ENCODE assay signal across 8 cellular contexts in the genomic region with DNA sequence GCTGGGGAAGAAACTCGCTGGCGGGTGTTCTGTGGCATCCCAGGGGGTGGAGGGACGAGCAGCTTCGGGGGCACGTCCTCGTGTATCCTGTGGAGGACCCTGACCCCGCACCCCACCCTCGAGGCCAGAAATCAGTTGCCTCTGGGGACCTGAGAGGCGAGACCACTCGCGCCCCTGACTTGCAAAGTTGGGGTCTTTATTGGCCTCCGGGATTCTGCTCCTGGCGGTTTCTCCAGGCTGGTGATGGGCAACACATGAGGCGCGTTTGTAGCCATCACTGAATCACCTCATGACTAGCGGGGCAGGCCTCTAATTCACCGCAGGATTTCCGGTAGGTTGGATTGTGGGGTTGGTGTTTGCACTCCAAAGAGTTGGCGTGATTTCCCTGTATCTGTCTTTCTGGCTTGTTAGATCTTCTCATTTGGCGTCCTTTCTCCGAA. TPM values are rescaled to one million over a fixed set of nuclear protein-coding genes. Genes with fewer than 3 reads are reported as not detected.
DNase-seq lines count a peak whose midpoint lies in the region; ATAC-seq and TF ChIP-seq lines count a peak whose summit lies in the region.
"Not testable (repeated sequence)": the region's sequence is repeated elsewhere in the genome, so short reads cannot be mapped to it uniquely, and the experiment has no call there.

No MANE protein-coding gene starts in this region.

- WGBS in esophagus squamous epithelium, 2 donors = 0 to 1% methylated on average over 3 to 6 of the region's 21 CpGs
- 1 to 2% methylated on average over 9 to 14 of the region's 21 CpGs for WGBS in mesodermal cell (ENCODE audit: insufficient coverage in 2 of 2), 2 experiments

- not testable (repeated sequence) for H3K9me3 ChIP-seq in BLaER1 treated with 17β-estradiol and CSF1 and Interleukin-3, amounts not matched to agents 10 nM and 100 nM (replicated peaks in 1 of 11); SK-N-MC (ENCODE audit: low read depth, low read length); esophagus squamous epithelium; mesodermal cell (ENCODE audit: control insufficient read depth, low read length)

- TF ChIP-seq CTCF in esophagus squamous epithelium (IDR thresholded peaks at IDR 0.05) = not testable (repeated sequence)

- peak overlapping the region; percentile 63 to 80 (median 76); a peak in 21 of 22 replicates for H3K9ac ChIP-seq in BLaER1 treated with 17β-estradiol and CSF1 and Interleukin-3, amounts not matched to agents 10 nM and 100 nM
- peak overlapping the region; percentile 47 for H3K9ac ChIP-seq in SK-N-MC (ENCODE audit: insufficient read length)

- DNase-seq in KBM-7 = peak; percentile 31
- not testable (repeated sequence) for DNase-seq in SK-N-MC (ENCODE audit: low read depth, low spot score); esophagus squamous epithelium (lab: John Stamatoyannopoulos, UW)
- DNase-seq in activated effector memory CD4-positive, alpha-beta T cell treated with anti-CD3 and anti-CD28 coated beads, Interleukin-2, amount 50 U/mL, for 16 hours = peak; percentile 82
- peak; percentile 36 for DNase-seq in stimulated activated CD4-positive, alpha-beta T cell treated with anti-CD3 and anti-CD28 coated beads, Interleukin-4, amount 100 ng/mL, for 1 hour

- peak in 1 of 4 donors; percentile 34 for TF ChIP-seq POLR2A in esophagus squamous epithelium (IDR thresholded peaks at IDR 0.05)

- ATAC-seq in GM21717 (IDR thresholded peaks at IDR 0.05; ENCODE audit: unreplicated experiment) = peak; percentile 58

- intact Hi-C loops in esophagus squamous epithelium (cut with DNase I) = not testable (repeated sequence)

- H3K27me3 ChIP-seq in BLaER1 treated with 17β-estradiol and CSF1 and Interleukin-3, amounts not matched to agents 10 nM and 100 nM; esophagus squamous epithelium: not testable (repeated sequence)

- not testable (repeated sequence) for H4K20me1 ChIP-seq in BLaER1 treated with 17β-estradiol and CSF1 and Interleukin-3, amounts not matched to agents 10 nM and 100 nM

- peak overlapping the region; percentile 56 to 74 (median 66) for H3K4me3 ChIP-seq in BLaER1 treated with 17β-estradiol and CSF1 and Interleukin-3, amounts not matched to agents 10 nM and 100 nM
- H3K4me3 ChIP-seq in SK-N-MC = peak overlapping the region; percentile 78
- H3K4me3 ChIP-seq in esophagus squamous epithelium = peak overlapping the region; percentile 48 to 77 (median 69)
- H3K4me3 ChIP-seq in mesodermal cell (ENCODE audit: extremely low read depth, insufficient read depth, low read length, poor library complexity, severe bottlenecking) = peak overlapping the region; percentile 44

- peak overlapping the region; percentile 68 to 86 (median 75) for H3K4me2 ChIP-seq in BLaER1 treated with 17β-estradiol and CSF1 and Interleukin-3, amounts not matched to agents 10 nM and 100 nM

- in situ Hi-C loops in KBM-7 (cut with MboI; ENCODE audit: low pct_unique_long_range_greater_than_20kb, low sequenced_read_pairs) = not testable (repeated sequence)

- not testable (repeated sequence) for H3K36me3 ChIP-seq in BLaER1 treated with 17β-estradiol and CSF1 and Interleukin-3, amounts not matched to agents 10 nM and 100 nM; SK-N-MC (ENCODE audit: insufficient read depth, low read length); esophagus squamous epithelium; mesodermal cell (ENCODE audit: control insufficient read depth, insufficient read depth, low read length)

- H3K27ac ChIP-seq in BLaER1 treated with 17β-estradiol and CSF1 and Interleukin-3, amounts not matched to agents 10 nM and 100 nM = peak overlapping the region in 9 of 11 experiments; percentile 55 to 78 (median 70); a peak in 18 of 22 replicates
- H3K27ac ChIP-seq in SK-N-MC; mesodermal cell (ENCODE audit: low read depth, low read length, severe bottlenecking): not testable (repeated sequence)
- peak overlapping the region; percentile 74 to 86 (median 84) for H3K27ac ChIP-seq in esophagus squamous epithelium

- H3K4me1 ChIP-seq in BLaER1 treated with 17β-estradiol and CSF1 and Interleukin-3, amounts not matched to agents 10 nM and 100 nM; esophagus squamous epithelium; mesodermal cell (ENCODE audit: control insufficient read depth, insufficient read depth, low read length, poor library complexity, severe bottlenecking): not testable (repeated sequence)

RNA-seq across cellular contexts. Expression of gene NBPF8, which starts 0.7 kb away (rescaled TPM):
- 10 to 100 TPM in 1 of 4 donors, 1 to 10 TPM in 3; 2.9 to 13.0 (median 4.5) TPM for total RNA-seq in esophagus squamous epithelium
- 8.5 TPM for polyA plus RNA-seq in mesodermal cell (2013, experiment 1 of 2)
- 8.3 TPM for polyA plus RNA-seq in mesodermal cell (2013, experiment 2 of 2)
